In genomic region chr22:49046546-49047305, GRCh38 we compare ENCODE assay signal across 8 cellular contexts.
DNase-seq lines count a peak whose midpoint lies in the region; ATAC-seq lines count a peak whose summit lies in the region.

No MANE protein-coding gene starts in this region.

- H3K27me3 Mint-ChIP-seq in immature natural killer cell (ENCODE audit: low read depth in 3 of 3), result peaks cover 1 to 4% (median 2%) of the 10 kb centered on the region in 3 donors

- no peaks in the 10 kb centered on the region for H3K36me3 Mint-ChIP-seq in immature natural killer cell

- ATAC-seq in HG02610 (IDR thresholded peaks at IDR 0.05; ENCODE audit: unreplicated experiment) (no peak), GM21447 (IDR thresholded peaks at IDR 0.05; ENCODE audit: unreplicated experiment) (no peak)

- H3K4me1 Mint-ChIP-seq in immature natural killer cell, result no peaks in the 10 kb centered on the region

- no peak overlapping the region for H3K27ac Mint-ChIP-seq in immature natural killer cell

- DNase-seq in NOMO-1 (lab: John Stamatoyannopoulos, UW; ENCODE audit: unreplicated experiment in 2 of 2) (peak; percentile 17 to 42), NOMO-1 treated with DMSO at 0.1 percent for 48 hours (lab: John Stamatoyannopoulos, UW; ENCODE audit: unreplicated experiment) (no peak), NCI-H524 treated with DMSO at 0.1 percent for 48 hours (lab: John Stamatoyannopoulos, UW) (peak; percentile 63), anterior cingulate cortex (lab: John Stamatoyannopoulos, UW) (peak in 38 of 58 donors; percentile 3 to 67 (median 24)), medulla oblongata (ENCODE audit: extremely low spot score) (peak; percentile 48), immature natural killer cell (no peak)

- no peaks in the 10 kb centered on the region for H3K9me3 Mint-ChIP-seq in immature natural killer cell

- no peak overlapping the region for H3K4me3 Mint-ChIP-seq in immature natural killer cell

Comparison
In these comparisons a context has a peak if more than half of its experiments do, and no peak if none do; other contexts are left out.
1. DNase-seq: peak in NOMO-1 (2 of 2), NCI-H524 treated with DMSO at 0.1 percent for 48 hours (single experiment), anterior cingulate cortex (38 of 58) and medulla oblongata (single experiment); none in NOMO-1 treated with DMSO at 0.1 percent for 48 hours (single experiment) and immature natural killer cell (0 of 3).